In the genomic region with DNA sequence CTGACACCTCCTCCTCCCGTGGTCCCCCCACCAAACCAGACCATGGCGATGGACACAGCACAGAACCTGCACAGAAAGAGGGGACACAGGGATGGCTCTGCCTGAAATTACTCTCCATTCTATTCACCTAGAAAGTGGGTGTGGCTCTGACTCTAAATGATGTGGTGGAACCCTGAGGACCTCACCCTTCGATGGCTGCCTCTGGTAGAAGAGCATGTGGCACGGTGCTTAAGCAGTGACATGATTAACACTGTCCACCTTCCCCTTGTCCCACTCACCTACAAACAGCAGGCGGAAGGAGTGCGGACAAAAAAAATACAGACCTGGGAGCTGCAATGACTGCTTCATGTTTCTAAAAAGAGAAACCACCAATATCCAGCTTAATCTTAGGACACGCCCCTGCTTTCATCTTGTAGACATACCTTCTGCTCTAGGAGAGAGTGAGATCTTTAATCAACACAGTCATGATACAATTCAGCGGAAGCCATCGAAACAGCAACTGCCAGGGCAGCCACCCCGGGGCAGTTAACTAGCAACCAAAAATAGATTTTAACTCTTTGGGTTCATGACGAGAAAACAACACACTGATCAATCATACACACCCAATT, we compare ENCODE assay signal across 19 cellular contexts. TPM values are rescaled to one million over a fixed set of nuclear protein-coding genes. Genes with fewer than 3 reads are reported as not detected.
DNase-seq lines count a peak whose midpoint lies in the region; ATAC-seq, FAIRE-seq and TF ChIP-seq lines count a peak whose summit lies in the region.
"Had no signal": no experiment of that assay in that cellular context is flagged by ENCODE, and none has a peak within 500 bp of the region (broad histone marks: within the 10 kb centered on the region; RNA-seq: fewer than 3 reads in every experiment).

No MANE protein-coding gene starts in this region.

- DNase-seq in heart left ventricle (no peak), cardiac septum (ENCODE audit: low spot score) (no peak), HTR-8/SVneo (ENCODE audit: insufficient read length, low spot score) (no peak), type B pancreatic cell (ENCODE audit: extremely low spot score, unreplicated experiment) (no peak), NCI-H345 (lab: John Stamatoyannopoulos, UW) (no peak), NCI-H345 treated with DMSO at 0.1 percent for 48 hours (lab: John Stamatoyannopoulos, UW; ENCODE audit: unreplicated experiment) (no peak)
- peak; percentile 32 for DNase-seq in central memory CD4-positive, alpha-beta T cell
- DNase-seq: activated CD8-positive, alpha-beta memory T cell treated with anti-CD3 and anti-CD28 coated beads, Interleukin-2, amount 50 U/mL, for 48 hours; AML-193; amniotic stem cell; caudate nucleus; GF-D8; KBM-7; NCI-H2029 treated with DMSO at 0.1 percent for 48 hours; NCI-H510A treated with DMSO at 0.1 percent for 48 hours; pancreas; sigmoid colon had no signal

- peaks cover 58% of the 10 kb centered on the region for H3K4me1 Mint-ChIP-seq in type B pancreatic cell (ENCODE audit: unreplicated experiment)

- peak; percentile 46 for FAIRE-seq in HTR-8/SVneo (lab: Jason Lieb, UNC)
- FAIRE-seq: GM12878, pancreas had no signal

- H3K36me3 ChIP-seq in heart left ventricle = peaks cover 0 to 47% (median 22%) of the 10 kb centered on the region in 9 donors
- H3K36me3 ChIP-seq: pancreas had no signal

- no peaks in the 10 kb centered on the region for H3K9me3 Mint-ChIP-seq in type B pancreatic cell

- TF ChIP-seq POLR2A in heart left ventricle (IDR thresholded peaks at IDR 0.05) = no peak

- no peak for ATAC-seq in heart left ventricle
- ATAC-seq: GM12878, pancreas had no signal

- H3K4me3 ChIP-seq in heart left ventricle = no peak overlapping the region
- H3K4me3 ChIP-seq: esophagus muscularis mucosa, GM12878, pancreas, sigmoid colon had no signal

- peaks cover 0 to 37% (median 0%) of the 10 kb centered on the region in 9 donors for H3K27me3 ChIP-seq in heart left ventricle
- H3K27me3 ChIP-seq: esophagus muscularis mucosa, pancreas, sigmoid colon had no signal

- peaks cover 0 to 71% (median 29%) of the 10 kb centered on the region in 12 donors for H3K4me1 ChIP-seq in heart left ventricle
- H3K4me1 ChIP-seq: pancreas had no signal

- WGBS in heart left ventricle, 4 donors = 48 to 52% (median 50%) methylated on average over 11 of the region's 11 CpGs

- peak overlapping the region; percentile 71 for H3K27ac Mint-ChIP-seq in type B pancreatic cell

- peaks cover 34% of the 10 kb centered on the region for H3K36me3 Mint-ChIP-seq in type B pancreatic cell

- peak overlapping the region; percentile 22 to 87 (median 72) for H3K27ac ChIP-seq in heart left ventricle
- H3K27ac ChIP-seq: pancreas had no signal

- H3K4me3 Mint-ChIP-seq in type B pancreatic cell = peak overlapping the region; percentile 41

- intact Hi-C loops in heart left ventricle (cut with DNase I) = no loop called here
- intact Hi-C loops in cardiac septum (cut with DNase I) = no loop called here

- no peak for TF ChIP-seq CTCF in heart left ventricle (IDR thresholded peaks at IDR 0.05)
- TF ChIP-seq CTCF in type B pancreatic cell (conservative IDR thresholded peaks at IDR 0.05) = no peak

- peaks cover 3% of the 10 kb centered on the region for H3K27me3 Mint-ChIP-seq in type B pancreatic cell

- no peaks in the 10 kb centered on the region for H3K9me3 ChIP-seq in heart left ventricle
- H3K9me3 ChIP-seq: esophagus muscularis mucosa, pancreas, sigmoid colon had no signal

RNA-seq across cellular contexts. Expression of a gene that starts 11.4 kb away (rescaled TPM):
- total RNA-seq in heart left ventricle (10 to 100 TPM; 10.4 to 51.7 (median 22.7) TPM), cardiac septum (19.3 TPM), type B pancreatic cell (ENCODE audit: low replicate concordance) (11.0 and 31.0 TPM in 2 replicates)
- polyA plus RNA-seq in heart left ventricle = 10 to 100 TPM; 10.4 to 10.5 TPM
- polyA plus RNA-seq: GM12878 had no signal
